In the genomic region with DNA sequence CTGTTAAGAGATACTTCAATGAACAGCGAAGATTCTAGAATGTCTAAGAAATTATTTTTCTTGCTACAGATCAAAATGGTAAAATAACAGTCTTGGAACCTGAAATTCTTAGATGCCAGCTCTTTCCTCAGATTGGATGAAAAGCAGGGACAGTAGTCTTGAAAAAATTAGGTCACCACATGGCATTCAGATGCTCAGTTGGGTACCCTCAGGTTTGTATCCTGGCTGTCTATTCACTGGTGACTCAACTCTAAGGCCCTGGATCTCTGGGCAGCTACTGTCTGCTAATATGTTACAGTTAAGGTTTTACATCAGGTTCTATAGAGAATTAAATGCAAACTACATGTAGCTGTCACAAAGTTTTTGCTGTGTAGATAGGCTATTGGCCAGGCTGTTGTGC, we compare ENCODE assay signal across 20 cellular contexts.
DNase-seq lines count a peak whose midpoint lies in the region; ATAC-seq, FAIRE-seq and TF ChIP-seq lines count a peak whose summit lies in the region.
"Had no signal": no experiment of that assay in that cellular context is flagged by ENCODE, and none has a peak within 500 bp of the region (broad histone marks: within the 10 kb centered on the region; RNA-seq: fewer than 3 reads in every experiment).

No MANE protein-coding gene starts in this region.

- no peak overlapping the region for H3K9ac ChIP-seq in astrocyte (ENCODE audit: low read length)
- H3K9ac ChIP-seq: GM23248 had no signal

- no peak for TF ChIP-seq CTCF in astrocyte (IDR thresholded peaks at IDR 0.05; ENCODE audit: insufficient read depth, low read depth, low read length)

- H3K4me3 Mint-ChIP-seq in astrocyte (ENCODE audit: unreplicated experiment): no peak overlapping the region
- H3K4me3 Mint-ChIP-seq: CD4-positive, alpha-beta memory T cell; HFFc6 had no signal

- H3K27ac Mint-ChIP-seq in astrocyte (ENCODE audit: unreplicated experiment): no peak overlapping the region
- H3K27ac Mint-ChIP-seq: CD4-positive, alpha-beta memory T cell; HFFc6 had no signal

- TF ChIP-seq POLR2A in H54 (IDR thresholded peaks at IDR 0.05; ENCODE audit: low read depth, low read length): no peak

- no peaks in the 10 kb centered on the region for H3K36me3 Mint-ChIP-seq in astrocyte (ENCODE audit: low read depth, unreplicated experiment)
- H3K36me3 Mint-ChIP-seq: CD4-positive, alpha-beta memory T cell had no signal

- in situ Hi-C loops in ACHN (cut with HindIII; ENCODE audit: low pct_ligation_motif_present, low pct_unique_long_range_greater_than_20kb, low sequenced_read_pairs): no loop called here

- no peaks in the 10 kb centered on the region for H3K27me3 ChIP-seq in astrocyte (ENCODE audit: insufficient read depth, low read length)

- no peaks in the 10 kb centered on the region for H3K27me3 Mint-ChIP-seq in astrocyte (ENCODE audit: low read depth, unreplicated experiment)
- H3K27me3 Mint-ChIP-seq: CD4-positive, alpha-beta memory T cell had no signal

- FAIRE-seq in H54 (lab: Jason Lieb, UNC) (peak; percentile 57), astrocyte (lab: Jason Lieb, UNC) (peak; percentile 9), urothelium cell line (lab: Jason Lieb, UNC) (peak; percentile 37)
- FAIRE-seq: A204.1, G401.6, GM12892, GM19239 had no signal

- ATAC-seq in GM18870 (IDR thresholded peaks at IDR 0.05; ENCODE audit: unreplicated experiment): no peak

- H4K20me1 ChIP-seq in astrocyte (ENCODE audit: insufficient read depth, low read length): no peaks in the 10 kb centered on the region

- H3K4me1 Mint-ChIP-seq in astrocyte (ENCODE audit: low read depth, unreplicated experiment): peaks cover 2% of the 10 kb centered on the region
- H3K4me1 Mint-ChIP-seq: CD4-positive, alpha-beta memory T cell had no signal

- DNase-seq in H54 (ENCODE audit: insufficient read length, low spot score) (no peak), astrocyte (ENCODE audit: low read depth) (no peak), cerebellum (ENCODE audit: low spot score) (peak; percentile 68), urothelium cell line (ENCODE audit: low spot score) (no peak), ACHN (no peak), NK-92 (lab: John Stamatoyannopoulos, UW; ENCODE audit: unreplicated experiment) (no peak)
- DNase-seq: AML-193; Calu3; CD4-positive, alpha-beta memory T cell; COR-L47; DMS53; DMS79 treated with DMSO at 0.1 percent for 48 hours; GM23248; HFFc6 had no signal

- H3K4me2 ChIP-seq in astrocyte (ENCODE audit: low read length): no peak overlapping the region

- H3K36me3 ChIP-seq in astrocyte (ENCODE audit: insufficient read depth, low read length): no peaks in the 10 kb centered on the region
- H3K36me3 ChIP-seq: HAP-1 had no signal

- no peak overlapping the region for H3K4me3 ChIP-seq in astrocyte (ENCODE audit: insufficient read depth, low read depth, low read length)
- H3K4me3 ChIP-seq: GM23248, HAP-1 had no signal

- H2AFZ ChIP-seq in astrocyte (ENCODE audit: low read depth, low read length): no peak overlapping the region
- H2AFZ ChIP-seq: GM23248 had no signal

- no peaks in the 10 kb centered on the region for H3K4me1 ChIP-seq in astrocyte (ENCODE audit: insufficient read depth, low read length)
- H3K4me1 ChIP-seq: HAP-1 had no signal

- H3K79me2 ChIP-seq in astrocyte (ENCODE audit: insufficient read depth, low read length): no peaks in the 10 kb centered on the region

- H3K27ac ChIP-seq in astrocyte (ENCODE audit: low read depth, low read length): no peak overlapping the region
- H3K27ac ChIP-seq: GM23248 had no signal

- peaks cover 3% of the 10 kb centered on the region for H3K9me3 Mint-ChIP-seq in astrocyte (ENCODE audit: unreplicated experiment)
- H3K9me3 Mint-ChIP-seq: HFFc6 had no signal

- H3K9me3 ChIP-seq in astrocyte (ENCODE audit: insufficient read depth, low read depth, low read length): peaks cover 3% of the 10 kb centered on the region
- H3K9me3 ChIP-seq: HAP-1 had no signal
